Comparison of ENCODE assay signal across 25 cellular contexts in genomic region chr11:109196016-109196415, GRCh38.
"Had no signal": no experiment of that assay in that cellular context is flagged by ENCODE, and none has a peak within 500 bp of the region (broad histone marks: within the 10 kb centered on the region; RNA-seq: fewer than 3 reads in every experiment).

No MANE protein-coding gene starts in this region.

- DNase-seq: activated B cell treated with CpG ODN at 0.5 μM for 24 hours; activated CD4-positive, alpha-beta T cell treated with anti-CD3 and anti-CD28 coated beads for 4 hours; activated CD4-positive, alpha-beta T cell treated with anti-CD3 and anti-CD28 coated beads, Interleukin-2, amount 50 U/mL, for 48 hours; activated effector memory CD4-positive, alpha-beta T cell treated with Interleukin-2 at 50 U/mL for 16 hours; activated naive CD4-positive, alpha-beta T cell treated with anti-CD3 and anti-CD28 coated beads, Interleukin-2, amount 10 ng/mL, durations not matched to agents 7 days and 5 days; activated T-cell treated with anti-CD3 and anti-CD28 coated beads, Interleukin-2, amount 50 U/mL, for 48 hours; amygdala; body of pancreas; central memory CD4-positive, alpha-beta T cell; dorsolateral prefrontal cortex; effector memory CD8-positive, alpha-beta T cell; esophagus squamous epithelium; heart left ventricle; islet precursor cell; left cardiac atrium; right lobe of liver; stimulated activated CD4-positive, alpha-beta T cell treated with anti-CD3 and anti-CD28 coated beads, Interleukin-2, amount 100 ng/mL, for 48 hours; stimulated activated CD8-positive, alpha-beta memory T cell treated with anti-CD3 and anti-CD28 coated beads, Interleukin-4, amount 100 ng/mL, for 48 hours; stimulated activated naive CD4-positive, alpha-beta T cell; T1000 had no signal

- H3K27me3 Mint-ChIP-seq: activated B cell treated with CpG ODN at 0.5 μM for 24 hours; activated naive CD4-positive, alpha-beta T cell treated with anti-CD3 and anti-CD28 coated beads, Interleukin-2, amount 10 ng/mL, durations not matched to agents 7 days and 5 days; effector memory CD8-positive, alpha-beta T cell; type B pancreatic cell had no signal

- H3K27ac ChIP-seq: body of pancreas, dorsolateral prefrontal cortex, esophagus squamous epithelium, heart left ventricle, parathyroid adenoma, right lobe of liver, thoracic aorta had no signal

- ATAC-seq: body of pancreas; effector memory CD8-positive, alpha-beta T cell; heart left ventricle; left cardiac atrium; natural killer cell treated with Interleukin-12 subunit alpha and Interleukin-12 subunit beta and Interleukin-15 and Interleukin-18, amount 100 ng/mL, for 72 hours; right lobe of liver had no signal

- H3K27ac Mint-ChIP-seq: activated B cell treated with CpG ODN at 0.5 μM for 24 hours; activated naive CD4-positive, alpha-beta T cell treated with anti-CD3 and anti-CD28 coated beads, Interleukin-2, amount 10 ng/mL, durations not matched to agents 7 days and 5 days; effector memory CD8-positive, alpha-beta T cell; natural killer cell treated with Interleukin-12 subunit alpha and Interleukin-12 subunit beta and Interleukin-15 and Interleukin-18, amount 100 ng/mL, for 72 hours; T-helper 1 cell treated with Interleukin-12 subunit alpha and Interleukin-12 subunit beta and Interleukin-4 antibody, amounts not matched to agents 30 μg/mL and 1 μg/mL, for 36 hours; type B pancreatic cell had no signal

- H3K9ac ChIP-seq: parathyroid adenoma had no signal

- H3K36me3 ChIP-seq: esophagus squamous epithelium, heart left ventricle, right lobe of liver, thoracic aorta had no signal

- H3K9me3 ChIP-seq: right lobe of liver had no signal

- H3K36me3 Mint-ChIP-seq: activated naive CD4-positive, alpha-beta T cell treated with anti-CD3 and anti-CD28 coated beads, Interleukin-2, amount 10 ng/mL, durations not matched to agents 7 days and 5 days; type B pancreatic cell had no signal

- H3K4me3 Mint-ChIP-seq: activated B cell treated with CpG ODN at 0.5 μM for 24 hours; activated naive CD4-positive, alpha-beta T cell treated with anti-CD3 and anti-CD28 coated beads, Interleukin-2, amount 10 ng/mL, durations not matched to agents 7 days and 5 days; effector memory CD8-positive, alpha-beta T cell; natural killer cell treated with Interleukin-12 subunit alpha and Interleukin-12 subunit beta and Interleukin-15 and Interleukin-18, amount 100 ng/mL, for 72 hours; T-helper 1 cell treated with Interleukin-12 subunit alpha and Interleukin-12 subunit beta and Interleukin-4 antibody, amounts not matched to agents 30 μg/mL and 1 μg/mL, for 36 hours; type B pancreatic cell had no signal

- H3K4me3 ChIP-seq: body of pancreas, dorsolateral prefrontal cortex, esophagus squamous epithelium, heart left ventricle, right lobe of liver, thoracic aorta had no signal

- H3K4me1 Mint-ChIP-seq: activated B cell treated with CpG ODN at 0.5 μM for 24 hours; activated naive CD4-positive, alpha-beta T cell treated with anti-CD3 and anti-CD28 coated beads, Interleukin-2, amount 10 ng/mL, durations not matched to agents 7 days and 5 days had no signal
